In the genomic region with DNA sequence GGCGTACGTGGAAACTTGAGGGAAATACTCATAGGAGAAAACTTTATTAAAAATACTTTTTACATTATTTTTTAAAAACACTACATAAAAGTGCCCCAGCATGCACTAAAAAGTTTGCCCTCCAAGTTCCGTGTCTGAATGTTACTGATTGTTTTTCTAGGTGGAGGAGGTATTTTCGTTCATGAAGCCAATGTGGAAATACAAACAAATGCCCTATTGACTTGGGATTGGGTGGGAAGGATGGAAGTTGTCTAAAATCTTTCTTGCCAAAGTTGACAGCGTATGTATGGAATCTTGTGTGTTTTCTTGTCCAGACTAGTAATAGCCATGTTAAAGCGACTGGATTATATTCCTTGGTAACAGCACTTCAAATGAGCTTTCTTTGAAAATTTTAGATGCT, we compare ENCODE assay signal across 12 cellular contexts.
A peak's percentile ranks its signal among the peaks of the same experiment; 100 is the strongest.
DNase-seq lines count a peak whose midpoint lies in the region; TF ChIP-seq lines count a peak whose summit lies in the region.
"Had no signal": no experiment of that assay in that cellular context is flagged by ENCODE, and none has a peak within 500 bp of the region (broad histone marks: within the 10 kb centered on the region; RNA-seq: fewer than 3 reads in every experiment).

No MANE protein-coding gene starts in this region.

- H3K9ac ChIP-seq in BLaER1 (peak overlapping the region; percentile 84; the same call in 1 of the 2 replicates), mucosa of stomach (ENCODE audit: low read length) (peak overlapping the region; percentile 82)
- H3K9ac ChIP-seq: parathyroid adenoma had no signal

- peaks cover 18% of the 10 kb centered on the region for H3K4me1 ChIP-seq in BLaER1
- peaks cover 9% of the 10 kb centered on the region for H3K4me1 ChIP-seq in mucosa of stomach (ENCODE audit: control insufficient read depth, insufficient read depth, low read length)
- H3K4me1 ChIP-seq: parathyroid adenoma had no signal

- H4K20me1 ChIP-seq in BLaER1, result peaks cover 19% of the 10 kb centered on the region

- DNase-seq in HuH-7.5 (ENCODE audit: low spot score) (peak; percentile 55), choroid plexus epithelial cell (ENCODE audit: low read depth) (peak; percentile 18), KBM-7 (no peak), AG08396 (ENCODE audit: low spot score) (no peak), T-helper 1 cell (no peak)
- no peak for DNase-seq in stimulated activated CD4-positive, alpha-beta T cell treated with anti-CD3 and anti-CD28 coated beads, Interleukin-1b, Interleukin-23, amount 100 ng/mL, for 48 hours
- DNase-seq: activated CD4-positive, alpha-beta T cell treated with anti-CD3 and anti-CD28 coated beads, Interleukin-2, amount 50 U/mL, for 1 hour; DMS79; NCI-H748 treated with DMSO at 0.1 percent for 48 hours had no signal

- H3K36me3 ChIP-seq in BLaER1, result no peaks in the 10 kb centered on the region
- no peaks in the 10 kb centered on the region for H3K36me3 ChIP-seq in mucosa of stomach (ENCODE audit: control insufficient read depth, insufficient read depth, low read length)

- H3K4me3 ChIP-seq in BLaER1, result peak overlapping the region; percentile 91; the same call in 1 of the 2 replicates
- H3K4me3 ChIP-seq in choroid plexus epithelial cell (ENCODE audit: low read depth, low read length), result peak overlapping the region; percentile 82
- H3K4me3 ChIP-seq in mucosa of stomach (ENCODE audit: low read length), result peak overlapping the region; percentile 18

- in situ Hi-C loops in KBM-7 (cut with MboI; ENCODE audit: low pct_unique_long_range_greater_than_20kb, low sequenced_read_pairs), result no loop called here

- H3K9me3 ChIP-seq in BLaER1 (no peaks in the 10 kb centered on the region), mucosa of stomach (ENCODE audit: control insufficient read depth, low read length) (no peaks in the 10 kb centered on the region)

- H3K27ac ChIP-seq in BLaER1, result no peak overlapping the region
- H3K27ac ChIP-seq: parathyroid adenoma had no signal

- H3K4me2 ChIP-seq in BLaER1, result peak overlapping the region; percentile 91

- H3K27me3 ChIP-seq in BLaER1 (peaks cover 34% of the 10 kb centered on the region), mucosa of stomach (ENCODE audit: control insufficient read depth, insufficient read depth, low read length) (no peaks in the 10 kb centered on the region)

- TF ChIP-seq CTCF in choroid plexus epithelial cell (conservative IDR thresholded peaks at IDR 0.05; ENCODE audit: low read depth, low read length), result no peak

Comparison
In these comparisons a context has a peak if more than half of its experiments do, and no peak if none do; other contexts are left out.
1. H3K4me3 ChIP-seq: peak in every context shown above with its lines; median percentile 91 in BLaER1; 82 in choroid plexus epithelial cell; 18 in mucosa of stomach.
2. DNase-seq: peak in HuH-7.5 (single experiment) and choroid plexus epithelial cell (single experiment); none in KBM-7 (single experiment), AG08396 (single experiment), stimulated activated CD4-positive, alpha-beta T cell treated with anti-CD3 and anti-CD28 coated beads, Interleukin-1b, Interleukin-23, amount 100 ng/mL, for 48 hours (single experiment) and T-helper 1 cell (0 of 5).